13 cellular contexts compared by ENCODE assay signal in genomic region chr20:3930265-3931206, GRCh38. TPM values are rescaled to one million over a fixed set of nuclear protein-coding genes. Genes with fewer than 3 reads are reported as not detected.
DNase-seq lines count a peak whose midpoint lies in the region; ATAC-seq and TF ChIP-seq lines count a peak whose summit lies in the region.
"Had no signal": no experiment of that assay in that cellular context is flagged by ENCODE, and none has a peak within 500 bp of the region (broad histone marks: within the 10 kb centered on the region; RNA-seq: fewer than 3 reads in every experiment).

No MANE protein-coding gene starts in this region.

- no peak overlapping the region; a peak in 2 of 4 replicates for H3K27ac ChIP-seq in SK-N-SH (ENCODE audit: low read depth in 2 of 2, low read length in 1 of 2)
- H3K27ac ChIP-seq in subcutaneous abdominal adipose tissue (ENCODE audit: low read depth, low read length): peak overlapping the region; percentile 64

- TF ChIP-seq RAD21 in SK-N-SH (IDR thresholded peaks at IDR 0.05; ENCODE audit: low read length): no peak

- H3K27me3 ChIP-seq in SK-N-SH (ENCODE audit: insufficient read depth) (no peaks in the 10 kb centered on the region), subcutaneous abdominal adipose tissue (ENCODE audit: control insufficient read depth in 5 of 5, insufficient read depth in 4 of 5, low read length in 5 of 5) (no peaks in the 10 kb centered on the region)

- no peak for DNase-seq in activated T-cell treated with anti-CD3 and anti-CD28 coated beads, Interleukin-2, amount 50 U/mL, for 72 hours
- DNase-seq in activated T-cell treated with anti-CD3 and anti-CD28 coated beads, Interleukin-2, amount 50 U/mL, for 1 hour: no peak
- DNase-seq in SK-N-SH (no peak), GM10248 (ENCODE audit: extremely low spot score) (no peak)
- DNase-seq: activated CD8-positive, alpha-beta T cell treated with anti-CD3 and anti-CD28 coated beads, Interleukin-2, amount 10 ng/mL, durations not matched to agents 7 days and 5 days; anterior cingulate cortex; Kasumi-1; NCI-H226; stimulated activated CD8-positive, alpha-beta memory T cell treated with anti-CD3 and anti-CD28 coated beads, Interleukin-4, amount 100 ng/mL, for 48 hours had no signal

- no peaks in the 10 kb centered on the region for H3K9me3 ChIP-seq in SK-N-SH
- no peaks in the 10 kb centered on the region for H3K9me3 ChIP-seq in subcutaneous abdominal adipose tissue (ENCODE audit: control insufficient read depth in 5 of 5, low read length in 5 of 5)

- WGBS in SK-N-SH (ENCODE audit: low lambda C conversion rate): 71% methylated on average over 5 of the region's 6 CpGs

- no peaks in the 10 kb centered on the region for H3K27me3 Mint-ChIP-seq in activated T-cell treated with anti-CD3 and anti-CD28 coated beads, Interleukin-2, amount 50 U/mL, for 72 hours (ENCODE audit: low read depth)

- H3K9me2 ChIP-seq in SK-N-SH: no peaks in the 10 kb centered on the region

- peak overlapping the region; percentile 76 for H3K27ac Mint-ChIP-seq in activated T-cell treated with anti-CD3 and anti-CD28 coated beads, Interleukin-2, amount 50 U/mL, for 72 hours

- peaks cover 1 to 4% of the 10 kb centered on the region in 2 donors for H3K36me3 Mint-ChIP-seq in activated T-cell treated with anti-CD3 and anti-CD28 coated beads, Interleukin-2, amount 50 U/mL, for 72 hours (ENCODE audit: insufficient read depth in 2 of 2)

- peaks cover 50% of the 10 kb centered on the region for H3F3A ChIP-seq in SK-N-SH (replicated peaks; ENCODE audit: insufficient read depth)

- H3K4me2 ChIP-seq in SK-N-SH: no peak overlapping the region

- no peak overlapping the region for H2AFZ ChIP-seq in SK-N-SH (ENCODE audit: low read depth)

- H3K79me2 ChIP-seq in SK-N-SH (ENCODE audit: insufficient read depth): peaks cover 3% of the 10 kb centered on the region; the same call in 1 of the 2 replicates

- CTCF ChIA-PET in SK-N-SH (lab: Yijun Ruan, JAX) (interaction anchor here (1.4 kb wide), 1 partner anchor 142 kb away, joined by 4 read pairs; no protein-coding TSS in a partner anchor), GM10248 (lab: Yijun Ruan, JAX) (interaction anchor here (1.2 to 2.7 kb wide), 3 partner anchors 13 to 143 kb away, joined by 4 to 10 read pairs (median 8); no protein-coding TSS in a partner anchor)

- no peak overlapping the region for H3K4me3 Mint-ChIP-seq in activated T-cell treated with anti-CD3 and anti-CD28 coated beads, Interleukin-2, amount 50 U/mL, for 72 hours
- H3K4me3 Mint-ChIP-seq: activated CD8-positive, alpha-beta T cell treated with anti-CD3 and anti-CD28 coated beads, Interleukin-2, amount 10 ng/mL, durations not matched to agents 7 days and 5 days had no signal

- H3K4me1 ChIP-seq in SK-N-SH (ENCODE audit: control insufficient read depth in 1 of 2, insufficient read depth in 2 of 2, low read depth in 1 of 2, low read length in 1 of 2) (peaks cover 0 to 16% of the 10 kb centered on the region in 2 experiments; a peak in 1 of 4 replicates), subcutaneous abdominal adipose tissue (ENCODE audit: control insufficient read depth in 5 of 5, insufficient read depth in 5 of 5, low read length in 5 of 5) (peaks cover 4 to 68% (median 56%) of the 10 kb centered on the region in 5 donors)

- H3K4me1 Mint-ChIP-seq in activated T-cell treated with anti-CD3 and anti-CD28 coated beads, Interleukin-2, amount 50 U/mL, for 72 hours (ENCODE audit: low read depth): peaks cover 36% of the 10 kb centered on the region

- POLR2A ChIA-PET in SK-N-SH (lab: Yijun Ruan, JAX) (no interaction called here), GM10248 (lab: Yijun Ruan, JAX) (interaction anchor here (0.5 kb wide), 1 partner anchor 18 kb away, joined by 3 read pairs; no protein-coding TSS in a partner anchor)

- no peak for ATAC-seq in activated T-cell treated with anti-CD3 and anti-CD28 coated beads, Interleukin-2, amount 50 U/mL, for 72 hours (replicated peaks in 1 of 2)
- peak; percentile 10 for ATAC-seq in esophagus mucosa
- no peak for ATAC-seq in GM21423 (IDR thresholded peaks at IDR 0.05; ENCODE audit: unreplicated experiment)
- no peak for ATAC-seq in GM21529 (IDR thresholded peaks at IDR 0.05; ENCODE audit: unreplicated experiment)
- ATAC-seq: activated CD8-positive, alpha-beta T cell treated with anti-CD3 and anti-CD28 coated beads, Interleukin-2, amount 10 ng/mL, durations not matched to agents 7 days and 5 days had no signal

- H4K20me1 ChIP-seq in SK-N-SH (ENCODE audit: insufficient read depth): no peaks in the 10 kb centered on the region

- no peak overlapping the region for H3K4me3 ChIP-seq in SK-N-SH (ENCODE audit: low read depth in 2 of 2, low read length in 1 of 2)
- no peak overlapping the region for H3K4me3 ChIP-seq in subcutaneous abdominal adipose tissue (ENCODE audit: low read depth in 1 of 5, low read length in 5 of 5)

- H3K9me3 Mint-ChIP-seq in activated T-cell treated with anti-CD3 and anti-CD28 coated beads, Interleukin-2, amount 50 U/mL, for 72 hours: no peaks in the 10 kb centered on the region

- H3K36me3 ChIP-seq in SK-N-SH (replicated peaks in 1 of 2; ENCODE audit: control insufficient read depth in 1 of 2, insufficient read depth in 2 of 2, low read length in 1 of 2): peaks cover 18 to 31% of the 10 kb centered on the region in 2 experiments
- peaks cover 0 to 6% (median under 1%) of the 10 kb centered on the region in 5 donors for H3K36me3 ChIP-seq in subcutaneous abdominal adipose tissue (ENCODE audit: control insufficient read depth in 5 of 5, insufficient read depth in 5 of 5, low read length in 5 of 5)

- TF ChIP-seq CTCF in SK-N-SH (IDR thresholded peaks at IDR 0.05) (no peak), GM10248 (IDR thresholded peaks at IDR 0.05; ENCODE audit: control extremely low read depth, extremely low read depth, low read depth, missing control alignments) (no peak)

- no peak overlapping the region for H3K9ac ChIP-seq in SK-N-SH
- H3K9ac ChIP-seq in subcutaneous abdominal adipose tissue (ENCODE audit: low read length in 5 of 5): peak overlapping the region in 2 of 5 donors; percentile 15 to 49

- no peak for TF ChIP-seq EP300 in SK-N-SH (IDR thresholded peaks at IDR 0.05; ENCODE audit: borderline replicate concordance in 1 of 2, low read depth in 1 of 2, low read length in 1 of 2)

TF ChIP-seq in SK-N-SH, 30 proteins besides CTCF, POLR2A, EP300 and RAD21:
- TF ChIP-seq MXI1 (IDR thresholded peaks at IDR 0.05; ENCODE audit: low read depth, low read length): peak; percentile 34; the same call in 1 of the 2 replicates
- TF ChIP-seq REST (IDR thresholded peaks at IDR 0.05; ENCODE audit: low read depth, low read length): no peak
- TF ChIP-seq PBX3 (IDR thresholded peaks at IDR 0.05): no peak
- TF ChIP-seq JUND (IDR thresholded peaks at IDR 0.05): peak; percentile 8; the same call in 1 of the 2 replicates
- peak; percentile 40 for TF ChIP-seq POLR2AphosphoS5 (IDR thresholded peaks at IDR 0.05; ENCODE audit: low read depth, low read length)

RNA-seq across cellular contexts. Expression of gene PANK2, which starts 41.3 kb away (rescaled TPM):
- 10 to 100 TPM; 60.6 to 67.4 TPM for total RNA-seq in activated T-cell treated with anti-CD3 and anti-CD28 coated beads, Interleukin-2, amount 50 U/mL, for 72 hours
- 17.7 and 23.3 TPM in 2 replicates for polyA plus RNA-seq in SK-N-SH (2012; rRNA removed)
- polyA plus RNA-seq in SK-N-SH (2012; cell fraction: cytosol; rRNA removed): 19.6 and 22.5 TPM in 2 replicates
- polyA plus RNA-seq in SK-N-SH (2012; cell fraction: nucleus; rRNA removed): 43.1 and 53.0 TPM in 2 replicates
- total RNA-seq in esophagus mucosa: 26.2 TPM
